ENCODE assay signal across 11 cellular contexts in the genomic region with DNA sequence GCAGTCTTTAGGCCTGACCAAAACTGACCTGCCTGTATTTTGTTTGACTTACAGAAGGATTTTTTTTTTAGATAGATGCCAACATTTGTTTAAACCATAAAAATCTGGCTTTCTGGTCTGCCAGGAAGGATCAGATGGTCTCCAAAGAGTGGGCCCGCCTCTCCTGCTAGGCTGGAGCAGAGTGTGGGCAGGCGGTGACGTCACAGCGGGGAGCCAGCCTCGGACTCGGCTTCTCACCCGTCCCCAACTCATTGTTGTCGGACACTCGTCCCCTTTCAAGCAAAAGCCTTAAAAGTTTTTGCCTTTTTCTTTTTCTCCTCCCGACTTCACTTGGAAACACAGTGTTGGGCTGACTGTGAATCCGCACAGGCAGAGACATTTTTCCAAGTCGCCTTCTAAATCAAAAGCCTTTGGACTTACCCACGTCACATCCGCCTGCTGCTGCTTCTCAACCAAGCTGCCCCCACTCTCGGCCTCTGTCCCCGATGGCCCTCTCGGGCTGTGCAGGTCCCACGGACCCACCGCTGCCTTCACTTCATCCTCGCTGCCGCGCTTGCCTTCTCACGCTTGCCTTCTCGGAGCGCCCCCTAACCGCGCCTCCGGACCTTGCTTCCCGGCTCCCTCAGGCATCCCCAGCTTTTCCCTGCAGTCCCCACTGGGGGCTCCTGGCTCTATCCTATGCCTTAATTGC. TPM values are rescaled to one million over a fixed set of nuclear protein-coding genes. Genes with fewer than 3 reads are reported as not detected.
DNase-seq lines count a peak whose midpoint lies in the region; ATAC-seq and TF ChIP-seq lines count a peak whose summit lies in the region.
"Had no signal": no experiment of that assay in that cellular context is flagged by ENCODE, and none has a peak within 500 bp of the region (broad histone marks: within the 10 kb centered on the region; RNA-seq: fewer than 3 reads in every experiment).

No MANE protein-coding gene starts in this region.

- H3K27ac Mint-ChIP-seq in GM23338 (no peak overlapping the region), immature natural killer cell (peak overlapping the region in 4 of 6 donors; percentile 53 to 73 (median 67))
- no peak overlapping the region for H3K27ac Mint-ChIP-seq in stimulated activated memory B cell treated with anti-CD40 and anti-IgM and Interleukin-4, amounts not matched to agents 10 μg/mL and 1 μg/mL and 100 μg/mL, for 72 hours

- H3K4me3 Mint-ChIP-seq in GM23338: peak overlapping the region; percentile 52
- H3K4me3 Mint-ChIP-seq in immature natural killer cell: peak overlapping the region; percentile 38 to 82 (median 68)
- H3K4me3 Mint-ChIP-seq in stimulated activated memory B cell treated with anti-CD40 and anti-IgM and Interleukin-4, amounts not matched to agents 10 μg/mL and 1 μg/mL and 100 μg/mL, for 72 hours: peak overlapping the region; percentile 40
- no peak overlapping the region for H3K4me3 Mint-ChIP-seq in activated T-cell treated with anti-CD3 and anti-CD28 coated beads, Interleukin-2, amount 50 U/mL, for 4 hours

- peak; percentile 38 for ATAC-seq in GM23338
- ATAC-seq in stimulated activated memory B cell treated with anti-CD40 and anti-IgM and Interleukin-4, amounts not matched to agents 10 μg/mL and 1 μg/mL and 100 μg/mL, for 72 hours: no peak
- ATAC-seq in activated T-cell treated with anti-CD3 and anti-CD28 coated beads, Interleukin-2, amount 50 U/mL, for 4 hours: no peak
- no peak for ATAC-seq in GM18873 (IDR thresholded peaks at IDR 0.05; ENCODE audit: low FRiP score, unreplicated experiment)
- ATAC-seq: mucosa of descending colon had no signal

- H3K27me3 Mint-ChIP-seq in GM23338 (ENCODE audit: insufficient read depth, low read depth, poor library complexity) (peaks cover 13% of the 10 kb centered on the region), immature natural killer cell (ENCODE audit: low read depth in 3 of 3) (peaks cover 10 to 12% (median 11%) of the 10 kb centered on the region in 3 donors)
- peaks cover 34% of the 10 kb centered on the region for H3K27me3 Mint-ChIP-seq in stimulated activated memory B cell treated with anti-CD40 and anti-IgM and Interleukin-4, amounts not matched to agents 10 μg/mL and 1 μg/mL and 100 μg/mL, for 72 hours
- peaks cover 26% of the 10 kb centered on the region for H3K27me3 Mint-ChIP-seq in activated T-cell treated with anti-CD3 and anti-CD28 coated beads, Interleukin-2, amount 50 U/mL, for 4 hours (ENCODE audit: low read depth)

- peak overlapping the region; percentile 79 for H3K27ac ChIP-seq in GM23338 (ENCODE audit: low read depth)

- H3K9me2 ChIP-seq in GM23338 (ENCODE audit: insufficient read depth): no peaks in the 10 kb centered on the region

- TF ChIP-seq CTCF in GM23338 (conservative IDR thresholded peaks at IDR 0.05; ENCODE audit: low read depth in 2 of 2): peak; percentile 66 to 74

- peak overlapping the region; percentile 67 for H3K4me3 ChIP-seq in GM23338
- H3K4me3 ChIP-seq: mucosa of descending colon had no signal

- DNase-seq in GM23338 (ENCODE audit: low spot score) (peak; percentile 92), astrocyte of the hippocampus (ENCODE audit: low read depth, low spot score) (peak; percentile 40), immature natural killer cell (peak; percentile 4 to 13 (median 13)), Kasumi-1 (lab: John Stamatoyannopoulos, UW) (no peak), NCI-H510A treated with DMSO at 0.1 percent for 48 hours (lab: John Stamatoyannopoulos, UW) (no peak)
- DNase-seq in activated T-cell treated with anti-CD3 and anti-CD28 coated beads, Interleukin-2, amount 50 U/mL, for 4 hours: no peak
- DNase-seq: activated CD4-positive, alpha-beta T cell treated with anti-CD3 and anti-CD28 coated beads, Interleukin-2, amount 50 U/mL, for 4 hours; MM.1S had no signal

- H3K9me3 Mint-ChIP-seq in GM23338: peaks cover 79% of the 10 kb centered on the region
- peaks cover 15 to 46% (median 25%) of the 10 kb centered on the region in 6 donors for H3K9me3 Mint-ChIP-seq in immature natural killer cell
- H3K9me3 Mint-ChIP-seq in stimulated activated memory B cell treated with anti-CD40 and anti-IgM and Interleukin-4, amounts not matched to agents 10 μg/mL and 1 μg/mL and 100 μg/mL, for 72 hours: peaks cover 28% of the 10 kb centered on the region
- H3K9me3 Mint-ChIP-seq in activated T-cell treated with anti-CD3 and anti-CD28 coated beads, Interleukin-2, amount 50 U/mL, for 4 hours: peaks cover 35% of the 10 kb centered on the region

- peaks cover 16% of the 10 kb centered on the region for H3K4me1 ChIP-seq in GM23338 (ENCODE audit: insufficient read depth)

- no peaks in the 10 kb centered on the region for H3K27me3 ChIP-seq in GM23338 (ENCODE audit: insufficient read depth)

- no peaks in the 10 kb centered on the region for H3K36me3 ChIP-seq in GM23338 (ENCODE audit: insufficient read depth)

- H3K4me1 Mint-ChIP-seq in GM23338 (peaks cover 8% of the 10 kb centered on the region), immature natural killer cell (peaks cover 11 to 20% of the 10 kb centered on the region in 2 donors)
- H3K4me1 Mint-ChIP-seq in stimulated activated memory B cell treated with anti-CD40 and anti-IgM and Interleukin-4, amounts not matched to agents 10 μg/mL and 1 μg/mL and 100 μg/mL, for 72 hours: peaks cover 12% of the 10 kb centered on the region
- H3K4me1 Mint-ChIP-seq in activated T-cell treated with anti-CD3 and anti-CD28 coated beads, Interleukin-2, amount 50 U/mL, for 4 hours (ENCODE audit: low read depth): peaks cover 3% of the 10 kb centered on the region

- H3K36me3 Mint-ChIP-seq in GM23338 (ENCODE audit: low read depth) (peaks cover 31% of the 10 kb centered on the region), immature natural killer cell (peaks cover 11 to 12% (median 12%) of the 10 kb centered on the region in 3 donors)
- H3K36me3 Mint-ChIP-seq in stimulated activated memory B cell treated with anti-CD40 and anti-IgM and Interleukin-4, amounts not matched to agents 10 μg/mL and 1 μg/mL and 100 μg/mL, for 72 hours: peaks cover 37% of the 10 kb centered on the region
- H3K36me3 Mint-ChIP-seq in activated T-cell treated with anti-CD3 and anti-CD28 coated beads, Interleukin-2, amount 50 U/mL, for 4 hours (ENCODE audit: insufficient read depth): peaks cover 6% of the 10 kb centered on the region

- H2AFZ ChIP-seq in GM23338: peak overlapping the region; percentile 99

- no peaks in the 10 kb centered on the region for H3K79me2 ChIP-seq in GM23338 (replicated peaks; ENCODE audit: insufficient read depth)

- H4K20me1 ChIP-seq in GM23338 (replicated peaks; ENCODE audit: insufficient read depth): no peaks in the 10 kb centered on the region

- 0 out of 2 replicates have a peak, but pooled peaks cover 4% of the 10 kb centered on the region for H3F3A ChIP-seq in GM23338 (replicated peaks; ENCODE audit: low read depth)

- H3K4me2 ChIP-seq in GM23338: peak overlapping the region; percentile 91

RNA-seq across cellular contexts. Expression of a gene that starts 4.1 kb away (rescaled TPM):
- 9.8 and 10.3 TPM in 2 replicates for total RNA-seq in GM23338 (2014; rRNA removed; shearing (Covaris generic))
- polyA plus RNA-seq in GM23338 (2016; fragmentation: Nextera tagmentation; extraction: Ambion mirVana): 2.8 and 4.8 TPM in 2 replicates
- polyA plus RNA-seq in immature natural killer cell: 1 to 10 TPM in 1 of 3 donors, under 1 TPM in 1, not detected in 1; 0.64 to 4.1 TPM
- total RNA-seq in activated T-cell treated with anti-CD3 and anti-CD28 coated beads, Interleukin-2, amount 50 U/mL, for 4 hours: under 1 TPM; 0.27 to 0.48 (median 0.37) TPM

RNA-seq across cellular contexts. Expression of a gene that starts 21.1 kb away (rescaled TPM):
- total RNA-seq in GM23338 (2014; rRNA removed; shearing (Covaris generic)): 0.93 and 1.5 TPM in 2 replicates
- polyA plus RNA-seq in GM23338 (2016; fragmentation: Nextera tagmentation; extraction: Ambion mirVana) (3.9 and 4.9 TPM in 2 replicates), immature natural killer cell (under 1 TPM in 1 of 3 donors, not detected in 2; 0.46 TPM)
- not detected for total RNA-seq in activated T-cell treated with anti-CD3 and anti-CD28 coated beads, Interleukin-2, amount 50 U/mL, for 4 hours
- total RNA-seq: mucosa of descending colon had no signal

RNA-seq across cellular contexts. Expression of a gene that starts 43.1 kb away (rescaled TPM):
- total RNA-seq in GM23338 (2014; rRNA removed; shearing (Covaris generic)): 63.9 and 75.0 TPM in 2 replicates
- 25.1 and 29.1 TPM in 2 replicates for polyA plus RNA-seq in GM23338 (2016; fragmentation: Nextera tagmentation; extraction: Ambion mirVana)
- polyA plus RNA-seq in immature natural killer cell: 10 to 100 TPM in 2 of 3 donors, 1 to 10 TPM in 1; 2.9 to 23.5 (median 15.2) TPM
- total RNA-seq in activated T-cell treated with anti-CD3 and anti-CD28 coated beads, Interleukin-2, amount 50 U/mL, for 4 hours: 10 to 100 TPM in 1 of 3 donors, 1 to 10 TPM in 2; 7.6 to 11.7 (median 9.5) TPM

RNA-seq across cellular contexts. Expression of a gene that starts 52.3 kb away (rescaled TPM):
- total RNA-seq in GM23338 (2014; rRNA removed; shearing (Covaris generic)): 54.4 and 55.6 TPM in 2 replicates
- polyA plus RNA-seq in GM23338 (2016; fragmentation: Nextera tagmentation; extraction: Ambion mirVana) (11.4 and 13.6 TPM in 2 replicates), immature natural killer cell (1 to 10 TPM; 4.4 to 9.4 (median 5.1) TPM)
- 1 to 10 TPM; 3.1 to 4.2 (median 4.0) TPM for total RNA-seq in activated T-cell treated with anti-CD3 and anti-CD28 coated beads, Interleukin-2, amount 50 U/mL, for 4 hours

Comparison
In these comparisons a context has a peak if more than half of its experiments do, and no peak if none do; other contexts are left out.
1. DNase-seq: peak in GM23338 (single experiment), astrocyte of the hippocampus (single experiment) and immature natural killer cell (3 of 3); none in activated T-cell treated with anti-CD3 and anti-CD28 coated beads, Interleukin-2, amount 50 U/mL, for 4 hours (single experiment), Kasumi-1 (0 of 2) and NCI-H510A treated with DMSO at 0.1 percent for 48 hours (single experiment).
2. H3K27ac Mint-ChIP-seq: peak in immature natural killer cell (4 of 6); none in GM23338 (single experiment) and stimulated activated memory B cell treated with anti-CD40 and anti-IgM and Interleukin-4, amounts not matched to agents 10 μg/mL and 1 μg/mL and 100 μg/mL, for 72 hours (single experiment).